Comparison of ENCODE assay signal across 1 cellular context in genomic region chr19:45303269-45304060, GRCh38.
TF ChIP-seq lines count a peak whose summit lies in the region.

No MANE protein-coding gene starts in this region.

TF ChIP-seq in SK-N-SH, 30 proteins besides CTCF, POLR2A, EP300 and RAD21 (continued from another document):
- TF ChIP-seq, protein P1, sequence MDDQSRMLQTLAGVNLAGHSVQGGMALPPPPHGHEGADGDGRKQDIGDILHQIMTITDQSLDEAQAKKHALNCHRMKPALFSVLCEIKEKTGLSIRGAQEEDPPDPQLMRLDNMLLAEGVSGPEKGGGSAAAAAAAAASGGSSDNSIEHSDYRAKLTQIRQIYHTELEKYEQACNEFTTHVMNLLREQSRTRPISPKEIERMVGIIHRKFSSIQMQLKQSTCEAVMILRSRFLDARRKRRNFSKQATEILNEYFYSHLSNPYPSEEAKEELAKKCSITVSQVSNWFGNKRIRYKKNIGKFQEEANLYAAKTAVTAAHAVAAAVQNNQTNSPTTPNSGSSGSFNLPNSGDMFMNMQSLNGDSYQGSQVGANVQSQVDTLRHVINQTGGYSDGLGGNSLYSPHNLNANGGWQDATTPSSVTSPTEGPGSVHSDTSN (IDR thresholded peaks at IDR 0.05) = no peak
- no peak for TF ChIP-seq POLR2AphosphoS5 (IDR thresholded peaks at IDR 0.05; ENCODE audit: low read depth, low read length)
- no peak for TF ChIP-seq SMC3 (IDR thresholded peaks at IDR 0.05; ENCODE audit: low read depth, low read length)
- TF ChIP-seq NFIC (IDR thresholded peaks at IDR 0.05; ENCODE audit: borderline replicate concordance) = no peak
- no peak for TF ChIP-seq SIN3A (IDR thresholded peaks at IDR 0.05; ENCODE audit: borderline replicate concordance, low read depth, low read length)
- TF ChIP-seq ELF1 (IDR thresholded peaks at IDR 0.05) = no peak
- no peak for TF ChIP-seq GATA2 (CRISPR knock-in tag; IDR thresholded peaks at IDR 0.05)
